8 cellular contexts compared by ENCODE assay signal in the genomic region with DNA sequence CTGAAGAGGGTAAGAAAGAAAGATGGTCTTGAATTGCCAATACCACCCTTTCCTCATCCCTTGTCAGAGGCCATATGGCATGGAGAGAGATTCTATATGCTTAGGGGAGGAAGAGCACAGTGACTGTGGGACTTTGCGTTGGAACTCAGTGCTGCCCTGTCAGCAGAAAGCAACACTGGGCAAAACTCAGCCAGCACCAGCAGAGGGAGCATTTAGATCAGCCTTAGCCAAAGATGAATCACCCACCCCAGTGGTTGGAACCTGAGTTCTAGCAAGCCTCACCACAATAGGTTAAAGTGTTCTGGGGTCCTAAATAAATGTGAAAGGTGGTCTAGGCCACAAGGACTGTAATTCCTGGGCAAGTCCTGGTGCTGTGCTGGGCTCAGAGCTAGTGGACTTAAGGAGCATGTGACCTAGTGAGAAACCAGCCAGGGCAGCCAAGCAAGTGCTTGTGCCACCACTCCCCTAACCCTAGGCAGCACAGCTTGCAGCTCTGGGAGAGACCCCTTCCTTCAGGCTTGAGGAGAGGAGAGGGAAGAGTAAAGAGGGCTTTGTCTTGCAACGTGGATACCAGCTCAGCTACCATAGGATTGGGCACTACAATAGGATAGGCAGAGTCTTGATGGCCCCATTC. TPM values are rescaled to one million over a fixed set of nuclear protein-coding genes. Genes with fewer than 3 reads are reported as not detected.
A peak's percentile ranks its signal among the peaks of the same experiment; 100 is the strongest.
DNase-seq lines count a peak whose midpoint lies in the region; ATAC-seq and TF ChIP-seq lines count a peak whose summit lies in the region.

No MANE protein-coding gene starts in this region.

- H3K9me3 ChIP-seq in heart left ventricle = peaks cover 0 to 24% (median 0%) of the 10 kb centered on the region in 12 donors

- CTCF ChIA-PET in activated CD8-positive, alpha-beta memory T cell treated with anti-CD3 and anti-CD28 coated beads, Interleukin-2, amount 10 ng/mL, durations not matched to agents 7 days and 5 days (lab: Charles Lee) = interaction anchor here (0.8 to 1.0 kb wide), 3 partner anchors 12 to 194 kb away, joined by 3 read pairs; no protein-coding TSS in a partner anchor

- H3K4me3 Mint-ChIP-seq in activated CD8-positive, alpha-beta memory T cell treated with anti-CD3 and anti-CD28 coated beads, Interleukin-2, amount 10 ng/mL, durations not matched to agents 7 days and 5 days = no peak overlapping the region

- H3K36me3 ChIP-seq in H7 (replicated peaks; ENCODE audit: control insufficient read depth, insufficient read depth, low read length) (no peaks in the 10 kb centered on the region), heart left ventricle (no peaks in the 10 kb centered on the region)

- peak; percentile 95 for ATAC-seq in activated CD8-positive, alpha-beta memory T cell treated with anti-CD3 and anti-CD28 coated beads, Interleukin-2, amount 10 ng/mL, durations not matched to agents 7 days and 5 days
- peak in 2 of 4 donors; percentile 44 to 64 for ATAC-seq in heart left ventricle

- no peak overlapping the region for H3K4me3 ChIP-seq in H7 (ENCODE audit: insufficient read depth, low read depth, low read length)
- H3K4me3 ChIP-seq in heart left ventricle = no peak overlapping the region

- TF ChIP-seq POLR2A in heart left ventricle (IDR thresholded peaks at IDR 0.05) = no peak

- no peaks in the 10 kb centered on the region for H3K4me1 ChIP-seq in heart left ventricle

- peaks cover 6% of the 10 kb centered on the region for H3K36me3 Mint-ChIP-seq in activated CD8-positive, alpha-beta memory T cell treated with anti-CD3 and anti-CD28 coated beads, Interleukin-2, amount 10 ng/mL, durations not matched to agents 7 days and 5 days

- WGBS in heart left ventricle, 4 donors = 0 to 41% (median 24%) methylated on average over 2 of the region's 2 CpGs

- H3K4me1 Mint-ChIP-seq in activated CD8-positive, alpha-beta memory T cell treated with anti-CD3 and anti-CD28 coated beads, Interleukin-2, amount 10 ng/mL, durations not matched to agents 7 days and 5 days = peaks cover 10% of the 10 kb centered on the region

- no peak overlapping the region for H3K27ac ChIP-seq in heart left ventricle

- H3K27ac Mint-ChIP-seq in activated CD8-positive, alpha-beta memory T cell treated with anti-CD3 and anti-CD28 coated beads, Interleukin-2, amount 10 ng/mL, durations not matched to agents 7 days and 5 days = no peak overlapping the region

- DNase-seq in SHP77 (lab: John Stamatoyannopoulos, UW) = peak; percentile 1 to 2
- no peak for DNase-seq in SHP77 treated with DMSO at 0.1 percent for 48 hours (lab: John Stamatoyannopoulos, UW)
- peak; percentile 54 for DNase-seq in H7
- peak; percentile 55 for DNase-seq in M059J (ENCODE audit: low read depth)
- peak; percentile 77 for DNase-seq in activated CD8-positive, alpha-beta memory T cell treated with anti-CD3 and anti-CD28 coated beads, Interleukin-2, amount 10 ng/mL, durations not matched to agents 7 days and 5 days
- DNase-seq in heart left ventricle = no peak
- DNase-seq in stimulated activated CD4-positive, alpha-beta T cell treated with anti-CD3 and anti-CD28 coated beads, Interleukin-4, amount 100 ng/mL, for 48 hours (ENCODE audit: low read depth in 2 of 2) = peak; percentile 32 to 39
- DNase-seq in cerebellum (ENCODE audit: low spot score) = no peak

- peaks cover 4% of the 10 kb centered on the region for H3K27me3 Mint-ChIP-seq in activated CD8-positive, alpha-beta memory T cell treated with anti-CD3 and anti-CD28 coated beads, Interleukin-2, amount 10 ng/mL, durations not matched to agents 7 days and 5 days

- TF ChIP-seq CTCF in heart left ventricle (IDR thresholded peaks at IDR 0.05) = peak in 9 of 12 donors; percentile 7 to 39 (median 17)

- peaks cover 10% of the 10 kb centered on the region for H3K9me3 Mint-ChIP-seq in activated CD8-positive, alpha-beta memory T cell treated with anti-CD3 and anti-CD28 coated beads, Interleukin-2, amount 10 ng/mL, durations not matched to agents 7 days and 5 days (ENCODE audit: low read depth)

- intact Hi-C loops in heart left ventricle (cut with DNase I) = no loop called here

- no peaks in the 10 kb centered on the region for H3K27me3 ChIP-seq in H7 (ENCODE audit: control insufficient read depth, insufficient read depth, low read length)
- H3K27me3 ChIP-seq in heart left ventricle = no peaks in the 10 kb centered on the region

RNA-seq across cellular contexts. Expression of a gene that starts 11.4 kb away (rescaled TPM):
- total RNA-seq in H7 (2014; rRNA removed; shearing (Covaris generic)) = 150 and 157 TPM in 2 replicates
- 31.2 and 33.7 TPM in 2 replicates for total RNA-seq in M059J (2014; rRNA removed; shearing (Covaris generic))
- 10 to 100 TPM; 18.9 to 48.3 TPM for total RNA-seq in activated CD8-positive, alpha-beta memory T cell treated with anti-CD3 and anti-CD28 coated beads, Interleukin-2, amount 10 ng/mL, durations not matched to agents 7 days and 5 days
- 10 to 100 TPM in 2 of 9 donors, 1 to 10 TPM in 7; 1.5 to 28.9 (median 5.6) TPM for total RNA-seq in heart left ventricle
- 1 to 10 TPM in 1 of 2 donors, under 1 TPM in 1; 0.57 to 2.4 TPM for polyA plus RNA-seq in heart left ventricle
- 50.1 TPM for total RNA-seq in cerebellum

Comparison
In these comparisons a context has a peak if more than half of its experiments do, and no peak if none do; other contexts are left out.
1. DNase-seq: peak in SHP77 (2 of 2), H7 (single experiment), M059J (single experiment), activated CD8-positive, alpha-beta memory T cell treated with anti-CD3 and anti-CD28 coated beads, Interleukin-2, amount 10 ng/mL, durations not matched to agents 7 days and 5 days (single experiment) and stimulated activated CD4-positive, alpha-beta T cell treated with anti-CD3 and anti-CD28 coated beads, Interleukin-4, amount 100 ng/mL, for 48 hours (2 of 2); none in SHP77 treated with DMSO at 0.1 percent for 48 hours (single experiment), heart left ventricle (0 of 5) and cerebellum (single experiment).